In genomic region chr9:120935383-120935857, GRCh38 we compare ENCODE assay signal across 9 cellular contexts. TPM values are rescaled to one million over a fixed set of nuclear protein-coding genes. Genes with fewer than 3 reads are reported as not detected.
DNase-seq lines count a peak whose midpoint lies in the region; ATAC-seq and TF ChIP-seq lines count a peak whose summit lies in the region.
"Had no signal": no experiment of that assay in that cellular context is flagged by ENCODE, and none has a peak within 500 bp of the region (broad histone marks: within the 10 kb centered on the region; RNA-seq: fewer than 3 reads in every experiment).

No MANE protein-coding gene starts in this region.

- no peaks in the 10 kb centered on the region for H3F3A ChIP-seq in PC-3 (ENCODE audit: low read length, unreplicated experiment)

- peak overlapping the region; percentile 78 for H3K4me2 ChIP-seq in PC-3 (ENCODE audit: low read length)

- H3K79me2 ChIP-seq in PC-3 (ENCODE audit: low read length), result no peaks in the 10 kb centered on the region

- TF ChIP-seq CTCF in PC-3 (conservative IDR thresholded peaks at IDR 0.05; ENCODE audit: low read depth, low read length) (no peak), MCF 10A (IDR thresholded peaks at IDR 0.05; ENCODE audit: unreplicated experiment) (no peak), spleen (IDR thresholded peaks at IDR 0.05 in 8 of 11, conservative IDR thresholded peaks at IDR 0.05 in 3 of 11) (no peak), WTC11 (IDR thresholded peaks at IDR 0.05) (no peak)

- H3K36me3 ChIP-seq in PC-3 (ENCODE audit: low read depth, low read length) (no peaks in the 10 kb centered on the region; the same call in 1 of the 2 replicates), spleen (no peaks in the 10 kb centered on the region)

- peak; percentile 49 for ATAC-seq in PC-3
- no peak for ATAC-seq in GM21619 (IDR thresholded peaks at IDR 0.05; ENCODE audit: unreplicated experiment)
- ATAC-seq in WTC11, result no peak
- ATAC-seq: Panc1 had no signal

- H3K4me1 ChIP-seq in PC-3 (ENCODE audit: insufficient read depth, low read length), result peaks cover 44% of the 10 kb centered on the region
- H3K4me1 ChIP-seq in spleen, result peaks cover 54 to 72% (median 69%) of the 10 kb centered on the region in 6 donors

- POLR2A ChIA-PET in PC-3 (lab: Charles Lee; ENCODE audit: unreplicated experiment), result no interaction called here
- POLR2A ChIA-PET in MCF 10A (lab: Yijun Ruan, JAX), result interaction anchor here (0.6 to 4.0 kb wide), 19 partner anchors 9 to 315 kb away, joined by 3 to 32 read pairs (median 5); partner anchors contain the start of genes FBXW2, PHF19 and PSMD5
- POLR2A ChIA-PET in WTC11 (lab: Charles Lee), result no interaction called here

- H3K27ac ChIP-seq in PC-3 (ENCODE audit: low read length) (peak overlapping the region; percentile 74), spleen (peak overlapping the region; percentile 9 to 96 (median 94))

- 5 to 26% (median 8%) methylated on average over 4 of the region's 4 CpGs for WGBS in spleen, 5 donors

- H3K4me1 Mint-ChIP-seq in IgD-negative memory B cell, result peaks cover 43 to 52% (median 46%) of the 10 kb centered on the region in 3 donors
- peaks cover 35% of the 10 kb centered on the region for H3K4me1 Mint-ChIP-seq in MCF 10A (ENCODE audit: insufficient read depth, unreplicated experiment)
- H3K4me1 Mint-ChIP-seq in WTC11, result peaks cover 4% of the 10 kb centered on the region

- H3K9me3 ChIP-seq in PC-3 (ENCODE audit: low read length), result no peaks in the 10 kb centered on the region
- H3K9me3 ChIP-seq in spleen, result no peaks in the 10 kb centered on the region

- BruUV-seq in PC-3 (replicated peaks; lab: Mats Ljungman, UMichigan) (no TSS peak), MCF 10A (replicated peaks; lab: Mats Ljungman, UMichigan) (no TSS peak)

- CTCF ChIA-PET in PC-3 (lab: Charles Lee) (no interaction called here), MCF 10A (lab: Yijun Ruan, JAX) (interaction anchor here (0.5 to 5.7 kb wide), 11 partner anchors 13 to 264 kb away, joined by 3 to 71 read pairs (median 3); no protein-coding TSS in a partner anchor), WTC11 (lab: Charles Lee) (interaction anchor here (0.7 to 3.6 kb wide), 3 partner anchors 19 to 71 kb away, joined by 3 to 12 read pairs (median 3); no protein-coding TSS in a partner anchor)

- peak overlapping the region; percentile 38 for H3K9ac ChIP-seq in PC-3 (ENCODE audit: low read length)

- no peaks in the 10 kb centered on the region for H3K9me3 Mint-ChIP-seq in IgD-negative memory B cell
- no peaks in the 10 kb centered on the region for H3K9me3 Mint-ChIP-seq in MCF 10A (ENCODE audit: unreplicated experiment)
- H3K9me3 Mint-ChIP-seq in WTC11, result no peaks in the 10 kb centered on the region

- H3K27ac Mint-ChIP-seq in IgD-negative memory B cell (peak overlapping the region; percentile 4 to 87 (median 87)), MCF 10A (ENCODE audit: low read depth, unreplicated experiment) (peak overlapping the region; percentile 81), WTC11 (no peak overlapping the region)

- H3K4me3 Mint-ChIP-seq in IgD-negative memory B cell, result peak overlapping the region in 2 of 4 donors; percentile 80 to 88
- peak overlapping the region; percentile 67 for H3K4me3 Mint-ChIP-seq in MCF 10A (ENCODE audit: unreplicated experiment)
- H3K4me3 Mint-ChIP-seq in WTC11, result no peak overlapping the region

- H3K27me3 Mint-ChIP-seq in IgD-negative memory B cell (no peaks in the 10 kb centered on the region), MCF 10A (ENCODE audit: insufficient read depth, unreplicated experiment) (no peaks in the 10 kb centered on the region), WTC11 (ENCODE audit: low read depth) (peaks cover 6% of the 10 kb centered on the region; the same call in 1 of the 2 replicates)

- H2AFZ ChIP-seq in PC-3 (ENCODE audit: low read length), result peak overlapping the region; percentile 39; the same call in 1 of the 2 replicates

- H4K20me1 ChIP-seq in PC-3 (ENCODE audit: low read length), result no peaks in the 10 kb centered on the region

- no peak for TF ChIP-seq POLR2A in spleen (IDR thresholded peaks at IDR 0.05)

- no peaks in the 10 kb centered on the region for H3K36me3 Mint-ChIP-seq in IgD-negative memory B cell
- no peaks in the 10 kb centered on the region for H3K36me3 Mint-ChIP-seq in MCF 10A (ENCODE audit: insufficient read depth, unreplicated experiment)
- no peaks in the 10 kb centered on the region for H3K36me3 Mint-ChIP-seq in WTC11

- intact Hi-C loops in PC-3 (cut with micrococcal nuclease) (loop anchor here (10.0 kb wide), 1 partner anchor 321 kb away; no protein-coding TSS in a partner anchor), MCF 10A (cut with micrococcal nuclease) (loop anchor here (5.0 kb wide), 1 partner anchor 318 kb away; no protein-coding TSS in a partner anchor), spleen (cut with DNase I; ENCODE audit: low total_unique reads) (loop anchor here (5.0 to 10.0 kb wide), 3 partner anchors 63 to 181 kb away; no protein-coding TSS in a partner anchor)

- no peaks in the 10 kb centered on the region for H3K27me3 ChIP-seq in PC-3 (ENCODE audit: low read length)
- H3K27me3 ChIP-seq in spleen (replicated peaks in 1 of 7), result no peaks in the 10 kb centered on the region

- DNase-seq in COLO668 (lab: John Stamatoyannopoulos, UW; ENCODE audit: unreplicated experiment) (peak; percentile 49), PC-3 (peak; percentile 90), MCF 10A (ENCODE audit: unreplicated experiment) (peak; percentile 100), iris pigment epithelial cell (ENCODE audit: low read depth) (peak; percentile 92), spleen (peak; percentile 92), WTC11 (ENCODE audit: low spot score) (no peak)

- H3K4me3 ChIP-seq in PC-3 (ENCODE audit: low read length), result no peak overlapping the region
- peak overlapping the region in 1 of 8 donors; percentile 17 for H3K4me3 ChIP-seq in spleen

- no peaks in the 10 kb centered on the region for H3K9me2 ChIP-seq in PC-3 (replicated peaks; ENCODE audit: low read length)

TF ChIP-seq in WTC11, 78 proteins besides CTCF, POLR2A, EP300 and RAD21:
- TF ChIP-seq TCF7 (CRISPR knock-in tag; IDR thresholded peaks at IDR 0.05; ENCODE audit: low read depth) (no peak), FOXJ3 (CRISPR knock-in tag; IDR thresholded peaks at IDR 0.05; ENCODE audit: borderline replicate concordance) (no peak), ZNF219 (CRISPR knock-in tag; IDR thresholded peaks at IDR 0.05; ENCODE audit: borderline replicate concordance) (no peak), JUN (CRISPR knock-in tag; IDR thresholded peaks at IDR 0.05) (no peak), CREB1 (CRISPR knock-in tag; IDR thresholded peaks at IDR 0.05) (no peak), SOX15 (CRISPR knock-in tag; IDR thresholded peaks at IDR 0.05) (no peak), RELA (CRISPR knock-in tag; IDR thresholded peaks at IDR 0.05; ENCODE audit: borderline replicate concordance) (no peak), ZNF232 (CRISPR knock-in tag; IDR thresholded peaks at IDR 0.05) (no peak), FOXK1 (CRISPR knock-in tag; IDR thresholded peaks at IDR 0.05) (no peak)
TF ChIP-seq in WTC11: peak in this region for 0.

RNA-seq across cellular contexts. Expression of gene TRAF1, which starts 8.8 kb away (rescaled TPM):
- polyA plus RNA-seq in IgD-negative memory B cell, result 1.3 TPM
- total RNA-seq in PC-3 (2014; rRNA removed), result 0.15 and 0.29 TPM in 2 replicates
- total RNA-seq in MCF 10A (2022), result 0.84 and 1.2 TPM in 2 replicates
- 10 to 100 TPM; 11.9 to 29.2 (median 22.4) TPM for total RNA-seq in spleen
- 10 to 100 TPM in 2 of 3 donors, 1 to 10 TPM in 1; 8.6 to 13.0 (median 10.2) TPM for polyA plus RNA-seq in spleen
- total RNA-seq in WTC11 (2021), result 1.8 to 3.1 TPM (median 2.9 TPM) in 3 replicates

RNA-seq across cellular contexts. Expression of gene PHF19, which starts 58.4 kb away (rescaled TPM):
- 3.9 TPM for polyA plus RNA-seq in IgD-negative memory B cell
- 101 and 104 TPM in 2 replicates for total RNA-seq in PC-3 (2014; rRNA removed)
- total RNA-seq in MCF 10A (2022), result 39.6 and 61.0 TPM in 2 replicates
- total RNA-seq in spleen, result 10 to 100 TPM; 33.4 to 53.0 (median 40.5) TPM
- 10 to 100 TPM; 12.6 to 29.4 (median 27.7) TPM for polyA plus RNA-seq in spleen
- 29.3 to 39.0 TPM (median 35.4 TPM) in 3 replicates for total RNA-seq in WTC11 (2021)
